10 cellular contexts compared by ENCODE assay signal in genomic region chr1:161197560-161198205, GRCh38. TPM values are rescaled to one million over a fixed set of nuclear protein-coding genes. Genes with fewer than 3 reads are reported as not detected.
DNase-seq lines count a peak whose midpoint lies in the region; ATAC-seq and TF ChIP-seq lines count a peak whose summit lies in the region.
"Had no signal": no experiment of that assay in that cellular context is flagged by ENCODE, and none has a peak within 500 bp of the region (broad histone marks: within the 10 kb centered on the region; RNA-seq: fewer than 3 reads in every experiment).

No MANE protein-coding gene starts in this region.

- no peaks in the 10 kb centered on the region for H3K4me1 ChIP-seq in endocrine pancreas (ENCODE audit: control insufficient read depth, insufficient read depth, low read length)
- peaks cover 7 to 90% (median 74%) of the 10 kb centered on the region in 4 donors for H3K4me1 ChIP-seq in tibial nerve

- H3K27me3 ChIP-seq in endocrine pancreas (ENCODE audit: control insufficient read depth, insufficient read depth, low read length) (no peaks in the 10 kb centered on the region), tibial nerve (no peaks in the 10 kb centered on the region)

- H3K4me3 Mint-ChIP-seq in T-helper 1 cell treated with Interleukin-12 subunit alpha and Interleukin-12 subunit beta and Interleukin-4 antibody, amounts not matched to agents 30 μg/mL and 1 μg/mL, for 36 hours = no peak overlapping the region
- H3K4me3 Mint-ChIP-seq in mesothelial cell of epicardium = peak overlapping the region; percentile 62

- no peak for TF ChIP-seq POLR2A in tibial nerve (IDR thresholded peaks at IDR 0.05)

- 17 to 22% methylated on average over 9 of the region's 11 CpGs for WGBS in tibial nerve, 2 donors

- H3K9me3 ChIP-seq in endocrine pancreas (ENCODE audit: control insufficient read depth, low read length) (no peaks in the 10 kb centered on the region), tibial nerve (no peaks in the 10 kb centered on the region)

- H3K4me3 ChIP-seq in endocrine pancreas (ENCODE audit: control insufficient read depth, insufficient read depth, low read length) = peak overlapping the region; percentile 1
- H3K4me3 ChIP-seq in tibial nerve = peak overlapping the region; percentile 10 to 50 (median 30)

- no peak for ATAC-seq in GM18519 (IDR thresholded peaks at IDR 0.05; ENCODE audit: low FRiP score, unreplicated experiment)
- ATAC-seq: naive thymus-derived CD8-positive, alpha-beta T cell had no signal

- no peak for TF ChIP-seq CTCF in mesothelial cell of epicardium (IDR thresholded peaks at IDR 0.05; ENCODE audit: unreplicated experiment)
- no peak for TF ChIP-seq CTCF in tibial nerve (IDR thresholded peaks at IDR 0.05)

- no peaks in the 10 kb centered on the region for H3K9me3 Mint-ChIP-seq in T-helper 1 cell treated with Interleukin-12 subunit alpha and Interleukin-12 subunit beta and Interleukin-4 antibody, amounts not matched to agents 30 μg/mL and 1 μg/mL, for 36 hours
- H3K9me3 Mint-ChIP-seq in mesothelial cell of epicardium = no peaks in the 10 kb centered on the region
- H3K9me3 Mint-ChIP-seq: naive thymus-derived CD8-positive, alpha-beta T cell had no signal

- TF ChIP-seq EP300 in tibial nerve (IDR thresholded peaks at IDR 0.05) = no peak

- peaks cover 42% of the 10 kb centered on the region for H3K4me1 Mint-ChIP-seq in T-helper 1 cell treated with Interleukin-12 subunit alpha and Interleukin-12 subunit beta and Interleukin-4 antibody, amounts not matched to agents 30 μg/mL and 1 μg/mL, for 36 hours (ENCODE audit: low read depth)
- H3K4me1 Mint-ChIP-seq in mesothelial cell of epicardium = peaks cover 52% of the 10 kb centered on the region

- H3K27ac Mint-ChIP-seq in T-helper 1 cell treated with Interleukin-12 subunit alpha and Interleukin-12 subunit beta and Interleukin-4 antibody, amounts not matched to agents 30 μg/mL and 1 μg/mL, for 36 hours = peak overlapping the region; percentile 55
- peak overlapping the region; percentile 92 for H3K27ac Mint-ChIP-seq in mesothelial cell of epicardium

- no peak for DNase-seq in T-helper 1 cell
- DNase-seq in mesothelial cell of epicardium (ENCODE audit: low spot score in 2 of 2, unreplicated experiment in 2 of 2) = no peak
- no peak for DNase-seq in tibial nerve (ENCODE audit: low spot score in 2 of 2)
- DNase-seq in NCI-H748 (lab: John Stamatoyannopoulos, UW; ENCODE audit: unreplicated experiment) = no peak
- no peak for DNase-seq in DMS114 treated with DMSO at 0.1 percent for 48 hours (lab: John Stamatoyannopoulos, UW; ENCODE audit: unreplicated experiment)
- DNase-seq: naive thymus-derived CD8-positive, alpha-beta T cell had no signal

- no peaks in the 10 kb centered on the region for H3K36me3 ChIP-seq in endocrine pancreas (ENCODE audit: control insufficient read depth, insufficient read depth, low read length)
- no peaks in the 10 kb centered on the region for H3K36me3 ChIP-seq in tibial nerve

- H3K36me3 Mint-ChIP-seq in T-helper 1 cell treated with Interleukin-12 subunit alpha and Interleukin-12 subunit beta and Interleukin-4 antibody, amounts not matched to agents 30 μg/mL and 1 μg/mL, for 36 hours (ENCODE audit: low read depth) = peaks cover 6% of the 10 kb centered on the region
- no peaks in the 10 kb centered on the region for H3K36me3 Mint-ChIP-seq in mesothelial cell of epicardium
- H3K36me3 Mint-ChIP-seq: naive thymus-derived CD8-positive, alpha-beta T cell had no signal

- peak overlapping the region; percentile 95 to 98 (median 96) for H3K27ac ChIP-seq in tibial nerve
- H3K27ac ChIP-seq: 22Rv1 had no signal

- no peak overlapping the region for H3K9ac ChIP-seq in endocrine pancreas (ENCODE audit: control insufficient read depth, insufficient read depth, low read length)

- H3K27me3 Mint-ChIP-seq in T-helper 1 cell treated with Interleukin-12 subunit alpha and Interleukin-12 subunit beta and Interleukin-4 antibody, amounts not matched to agents 30 μg/mL and 1 μg/mL, for 36 hours (ENCODE audit: low read depth) = no peaks in the 10 kb centered on the region
- no peaks in the 10 kb centered on the region for H3K27me3 Mint-ChIP-seq in mesothelial cell of epicardium (ENCODE audit: low read depth)
- H3K27me3 Mint-ChIP-seq: naive thymus-derived CD8-positive, alpha-beta T cell had no signal

RNA-seq across cellular contexts. Expression of gene ADAMTS4, which starts 1.2 kb away (rescaled TPM):
- total RNA-seq in mesothelial cell of epicardium (6.8 to 9.9 TPM (median 9.2 TPM) in 3 replicates), tibial nerve (10 to 100 TPM in 3 of 4 donors, 1 to 10 TPM in 1; 9.0 to 54.9 (median 19.5) TPM)

RNA-seq across cellular contexts. Expression of gene NDUFS2, which starts 4.5 kb away (rescaled TPM):
- total RNA-seq in mesothelial cell of epicardium (70.1 to 72.0 TPM (median 70.8 TPM) in 3 replicates), tibial nerve (100 to 1,000 TPM in 2 of 4 donors, 10 to 100 TPM in 2; 73.0 to 118 (median 103) TPM)

RNA-seq across cellular contexts. Expression of gene FCER1G, which starts 17.4 kb away (rescaled TPM):
- total RNA-seq in mesothelial cell of epicardium (0.40 to 1.8 TPM (median 1.3 TPM) in 3 replicates), tibial nerve (100 to 1,000 TPM in 1 of 4 donors, 10 to 100 TPM in 3; 40.6 to 190 (median 50.9) TPM)

RNA-seq across cellular contexts. Expression of gene B4GALT3, which starts 20.4 kb away (rescaled TPM):
- total RNA-seq in mesothelial cell of epicardium (38.0 to 43.0 TPM (median 40.5 TPM) in 3 replicates), tibial nerve (10 to 100 TPM; 18.8 to 41.4 (median 24.3) TPM)

RNA-seq across cellular contexts. Expression of gene APOA2, which starts 25.7 kb away (rescaled TPM):
- total RNA-seq in mesothelial cell of epicardium (not detected in 3 replicates), tibial nerve (not detected)
- total RNA-seq: naive thymus-derived CD8-positive, alpha-beta T cell had no signal

Comparison
In these comparisons a context has a peak if more than half of its experiments do, and no peak if none do; other contexts are left out.
1. RNA of gene FCER1G, which starts 17.4 kb away (total RNA-seq): 40.6 to 190 TPM in tibial nerve; 0.40 to 1.8 TPM in mesothelial cell of epicardium; every median in the first group is over 10 times any median in the second.